10 cellular contexts compared by ENCODE assay signal in genomic region chr18:69958422-69958821, GRCh38. TPM values are rescaled to one million over a fixed set of nuclear protein-coding genes. Genes with fewer than 3 reads are reported as not detected.
DNase-seq lines count a peak whose midpoint lies in the region; ATAC-seq and TF ChIP-seq lines count a peak whose summit lies in the region.
"Had no signal": no experiment of that assay in that cellular context is flagged by ENCODE, and none has a peak within 500 bp of the region (broad histone marks: within the 10 kb centered on the region; RNA-seq: fewer than 3 reads in every experiment).

No MANE protein-coding gene starts in this region.

- CTCF ChIA-PET in activated naive CD4-positive, alpha-beta T cell treated with anti-CD3 and anti-CD28 coated beads for 36 hours (lab: Charles Lee): interaction anchor here (0.7 to 3.0 kb wide), 9 partner anchors 9 to 124 kb away, joined by 3 to 11 read pairs (median 8); no protein-coding TSS in a partner anchor

- 100% methylated on average over 5 of the region's 5 CpGs for WGBS in hepatocyte (ENCODE audit: low lambda C conversion rate, missing lambda C conversion rate)

- no peak overlapping the region for H2AFZ ChIP-seq in hepatocyte

- no peak overlapping the region for H3K4me3 ChIP-seq in hepatocyte
- no peak overlapping the region for H3K4me3 ChIP-seq in left ventricle myocardium inferior
- H3K4me3 ChIP-seq: upper lobe of left lung had no signal

- H3K4me1 ChIP-seq in hepatocyte (ENCODE audit: insufficient read depth): no peaks in the 10 kb centered on the region
- H3K4me1 ChIP-seq in left ventricle myocardium inferior: no peaks in the 10 kb centered on the region
- H3K4me1 ChIP-seq: upper lobe of left lung had no signal

- H3K27me3 ChIP-seq in hepatocyte (no peaks in the 10 kb centered on the region), left ventricle myocardium inferior (ENCODE audit: low read depth) (no peaks in the 10 kb centered on the region)
- H3K27me3 ChIP-seq: upper lobe of left lung had no signal

- H3K4me2 ChIP-seq in hepatocyte: no peak overlapping the region

- peaks cover 24% of the 10 kb centered on the region for H3K4me1 Mint-ChIP-seq in activated naive CD4-positive, alpha-beta T cell treated with anti-CD3 and anti-CD28 coated beads for 36 hours (ENCODE audit: low read depth)
- H3K4me1 Mint-ChIP-seq in stimulated activated naive CD8-positive, alpha-beta T cell treated with anti-CD3 and anti-CD28 coated beads, Interleukin-15, amount 100 ng/mL, for 72 hours: peaks cover 6% of the 10 kb centered on the region

- no peak overlapping the region for H3K27ac Mint-ChIP-seq in activated naive CD4-positive, alpha-beta T cell treated with anti-CD3 and anti-CD28 coated beads for 36 hours
- no peak overlapping the region for H3K27ac Mint-ChIP-seq in stimulated activated naive CD8-positive, alpha-beta T cell treated with anti-CD3 and anti-CD28 coated beads, Interleukin-15, amount 100 ng/mL, for 72 hours

- H3K27ac ChIP-seq in hepatocyte (no peak overlapping the region), left ventricle myocardium inferior (replicated peaks) (no peak overlapping the region)
- H3K27ac ChIP-seq: upper lobe of left lung had no signal

- H4K20me1 ChIP-seq in hepatocyte (ENCODE audit: insufficient read depth, poor library complexity, severe bottlenecking): no peaks in the 10 kb centered on the region

- H3K36me3 Mint-ChIP-seq in activated naive CD4-positive, alpha-beta T cell treated with anti-CD3 and anti-CD28 coated beads for 36 hours (ENCODE audit: low read depth): no peaks in the 10 kb centered on the region

- no peaks in the 10 kb centered on the region for H3K36me3 ChIP-seq in hepatocyte (replicated peaks; ENCODE audit: insufficient read depth, low read depth)
- H3K36me3 ChIP-seq in left ventricle myocardium inferior: peaks cover 3% of the 10 kb centered on the region
- H3K36me3 ChIP-seq: upper lobe of left lung had no signal

- peak; percentile 66 for DNase-seq in activated naive CD4-positive, alpha-beta T cell treated with anti-CD3 and anti-CD28 coated beads for 36 hours
- DNase-seq in activated naive CD4-positive, alpha-beta T cell (lab: John Stamatoyannopoulos, UW): no peak
- peak in 1 of 2 donors; percentile 61 for DNase-seq in stimulated activated naive CD8-positive, alpha-beta T cell treated with anti-CD3 and anti-CD28 coated beads, Interleukin-15, amount 100 ng/mL, for 72 hours
- no peak for DNase-seq in effector CD8-positive, alpha-beta T cell (lab: John Stamatoyannopoulos, UW)
- DNase-seq in hepatocyte (ENCODE audit: low spot score): no peak
- no peak for DNase-seq in left ventricle myocardium inferior
- DNase-seq: midbrain, upper lobe of left lung had no signal

- intact Hi-C loops in activated naive CD4-positive, alpha-beta T cell treated with anti-CD3 and anti-CD28 coated beads for 36 hours (cut with micrococcal nuclease): loop anchor here (1.0 to 2.0 kb wide), 6 partner anchors 14 to 247 kb away; partner anchors contain the start of gene RTTN
- intact Hi-C loops in left ventricle myocardium inferior (cut with micrococcal nuclease): no loop called here

- no peaks in the 10 kb centered on the region for H3K9me2 ChIP-seq in hepatocyte (replicated peaks; ENCODE audit: insufficient read depth)

- TF ChIP-seq CTCF in hepatocyte (IDR thresholded peaks at IDR 0.05; ENCODE audit: poor library complexity) (no peak), left ventricle myocardium inferior (IDR thresholded peaks at IDR 0.05; ENCODE audit: borderline replicate concordance) (no peak)

- peak; percentile 67 for ATAC-seq in HG02571 (IDR thresholded peaks at IDR 0.05; ENCODE audit: unreplicated experiment)
- peak; percentile 41 for ATAC-seq in HG03521 (IDR thresholded peaks at IDR 0.05; ENCODE audit: unreplicated experiment)
- peak; percentile 87 for ATAC-seq in stimulated activated naive CD8-positive, alpha-beta T cell treated with anti-CD3 and anti-CD28 coated beads, Interleukin-15, amount 100 ng/mL, for 72 hours

- no peaks in the 10 kb centered on the region for H3K9me3 Mint-ChIP-seq in activated naive CD4-positive, alpha-beta T cell treated with anti-CD3 and anti-CD28 coated beads for 36 hours
- peaks cover 0 to 7% of the 10 kb centered on the region in 2 donors for H3K9me3 Mint-ChIP-seq in stimulated activated naive CD8-positive, alpha-beta T cell treated with anti-CD3 and anti-CD28 coated beads, Interleukin-15, amount 100 ng/mL, for 72 hours

- no peaks in the 10 kb centered on the region for H3K79me2 ChIP-seq in hepatocyte

- H3K9me3 ChIP-seq in hepatocyte (ENCODE audit: low read depth) (no peaks in the 10 kb centered on the region), left ventricle myocardium inferior (replicated peaks) (peaks cover 2% of the 10 kb centered on the region)
- H3K9me3 ChIP-seq: upper lobe of left lung had no signal

- H3K4me3 Mint-ChIP-seq in activated naive CD4-positive, alpha-beta T cell treated with anti-CD3 and anti-CD28 coated beads for 36 hours: peak overlapping the region; percentile 27
- H3K4me3 Mint-ChIP-seq in stimulated activated naive CD8-positive, alpha-beta T cell treated with anti-CD3 and anti-CD28 coated beads, Interleukin-15, amount 100 ng/mL, for 72 hours: peak overlapping the region in 1 of 2 donors; percentile 5

- no peaks in the 10 kb centered on the region for H3K27me3 Mint-ChIP-seq in activated naive CD4-positive, alpha-beta T cell treated with anti-CD3 and anti-CD28 coated beads for 36 hours (ENCODE audit: low read depth)
- H3K27me3 Mint-ChIP-seq in stimulated activated naive CD8-positive, alpha-beta T cell treated with anti-CD3 and anti-CD28 coated beads, Interleukin-15, amount 100 ng/mL, for 72 hours: no peaks in the 10 kb centered on the region

RNA-seq across cellular contexts. Expression of gene CD226, which starts 10.7 kb away (rescaled TPM):
- total RNA-seq in activated naive CD4-positive, alpha-beta T cell treated with anti-CD3 and anti-CD28 coated beads for 36 hours: 10 to 100 TPM; 19.4 to 19.9 TPM
- 0.07 and 0.16 TPM in 2 replicates for total RNA-seq in hepatocyte
- not detected in 2 replicates for polyA plus RNA-seq in hepatocyte
- 0.91 TPM for total RNA-seq in left ventricle myocardium inferior

Comparison
In these comparisons a context has a peak if more than half of its experiments do, and no peak if none do; other contexts are left out.
1. RNA of gene CD226, which starts 10.7 kb away (total RNA-seq): 19.4 to 19.9 TPM in activated naive CD4-positive, alpha-beta T cell treated with anti-CD3 and anti-CD28 coated beads for 36 hours; 0.91 TPM in left ventricle myocardium inferior (single experiment) and 0.07 to 0.16 TPM in hepatocyte; every median in the first group is over 10 times any median in the second.
2. Peak in every context shown above with its lines, with median percentiles within 50 percentile points of each other: ATAC-seq.